ENCODE assay signal across 8 cellular contexts in genomic region chr17:7685533-7686220, GRCh38. TPM values are rescaled to one million over a fixed set of nuclear protein-coding genes. Genes with fewer than 3 reads are reported as not detected.
DNase-seq lines count a peak whose midpoint lies in the region; ATAC-seq and TF ChIP-seq lines count a peak whose summit lies in the region.

No MANE protein-coding gene starts in this region.

- H3K9ac ChIP-seq in adipocyte (ENCODE audit: low read length): peak overlapping the region; percentile 100

- H3K27me3 ChIP-seq in adipocyte (replicated peaks; ENCODE audit: control insufficient read depth, insufficient read depth, low read length) (no peaks in the 10 kb centered on the region), upper lobe of left lung (no peaks in the 10 kb centered on the region)

- H3K9me3 ChIP-seq in adipocyte (ENCODE audit: control insufficient read depth, low read length) (no peaks in the 10 kb centered on the region), upper lobe of left lung (no peaks in the 10 kb centered on the region)

- TF ChIP-seq EP300 in upper lobe of left lung (IDR thresholded peaks at IDR 0.05): peak in 1 of 4 donors; percentile 32

- H3K36me3 ChIP-seq in adipocyte (ENCODE audit: control insufficient read depth, insufficient read depth, low read length, severe bottlenecking) (no peaks in the 10 kb centered on the region), upper lobe of left lung (peaks cover 0 to 5% (median 0%) of the 10 kb centered on the region in 4 donors)

- H3K4me1 ChIP-seq in adipocyte (ENCODE audit: control insufficient read depth, insufficient read depth, low read length): peaks cover 25% of the 10 kb centered on the region
- peaks cover 16 to 30% (median 22%) of the 10 kb centered on the region in 4 donors for H3K4me1 ChIP-seq in upper lobe of left lung

- TF ChIP-seq POLR2A in NB4 (IDR thresholded peaks at IDR 0.05; ENCODE audit: extremely low read depth, insufficient read length) (peak; percentile 41), upper lobe of left lung (IDR thresholded peaks at IDR 0.05) (peak in 2 of 4 donors; percentile 34 to 40)

- intact Hi-C loops in cardiac septum (cut with DNase I): loop anchor here (2.0 to 5.0 kb wide), 3 partner anchors 55 to 103 kb away; partner anchors contain the start of genes FXR2, MPDU1 and SHBG

- WGBS in upper lobe of left lung, 2 donors: 6 to 11% methylated on average over 44 of the region's 44 CpGs

- peak overlapping the region; percentile 88 to 96 (median 94) for H3K27ac ChIP-seq in upper lobe of left lung

- H3K4me3 ChIP-seq in HFF-Myc (replicated peaks; ENCODE audit: low read depth, low read length) (peak overlapping the region; percentile 90), NB4 (ENCODE audit: low read depth, low read length) (peak overlapping the region; percentile 99), adipocyte (ENCODE audit: low read length) (peak overlapping the region; percentile 100), upper lobe of left lung (peak overlapping the region; percentile 63 to 88 (median 76))

- TF ChIP-seq CTCF in HFF-Myc (IDR thresholded peaks at IDR 0.05; ENCODE audit: low read depth, low read length, missing control alignments): no peak
- no peak for TF ChIP-seq CTCF in NB4 (IDR thresholded peaks at IDR 0.05; ENCODE audit: low read depth, low read length)
- no peak for TF ChIP-seq CTCF in upper lobe of left lung (IDR thresholded peaks at IDR 0.05)

- DNase-seq in GM03348 (ENCODE audit: low spot score): peak; percentile 94
- peak; percentile 70 for DNase-seq in HFF-Myc (ENCODE audit: extremely low read depth, low read depth)
- peak; percentile 91 for DNase-seq in NB4 (ENCODE audit: low read depth)
- peak; percentile 95 for DNase-seq in SW480 (ENCODE audit: low spot score)
- DNase-seq in adipocyte (ENCODE audit: low read depth): peak; percentile 97
- DNase-seq in cardiac septum (ENCODE audit: low spot score): peak; percentile 96
- DNase-seq in pons (ENCODE audit: low spot score): peak; percentile 95
- DNase-seq in upper lobe of left lung: peak; percentile 95 to 98

- ATAC-seq in upper lobe of left lung (ENCODE audit: low FRiP score in 2 of 2): peak; percentile 89 to 93

RNA-seq across cellular contexts. Expression of gene TP53, which starts 1.6 kb away (rescaled TPM):
- total RNA-seq in cardiac septum: 17.5 TPM
- total RNA-seq in upper lobe of left lung: 10 to 100 TPM; 16.8 to 55.5 (median 21.9) TPM

RNA-seq across cellular contexts. Expression of gene WRAP53, which starts 2.6 kb away (rescaled TPM):
- total RNA-seq in cardiac septum (3.2 TPM), upper lobe of left lung (10 to 100 TPM in 1 of 6 donors, 1 to 10 TPM in 5; 6.0 to 10.3 (median 7.8) TPM)

RNA-seq across cellular contexts. Expression of gene EFNB3, which starts 19.3 kb away (rescaled TPM):
- total RNA-seq in cardiac septum (0.78 TPM), upper lobe of left lung (1 to 10 TPM in 3 of 6 donors, under 1 TPM in 3; 0.22 to 5.0 (median 0.98) TPM)

RNA-seq across cellular contexts. Expression of gene DNAH2, which starts 31.9 kb away (rescaled TPM):
- total RNA-seq in cardiac septum (0.16 TPM), upper lobe of left lung (10 to 100 TPM in 2 of 6 donors, 1 to 10 TPM in 3, under 1 TPM in 1; 0.66 to 34.6 (median 6.0) TPM)

RNA-seq across cellular contexts. Expression of gene ATP1B2, which starts 35.0 kb away (rescaled TPM):
- total RNA-seq in cardiac septum (2.7 TPM), upper lobe of left lung (1 to 10 TPM in 2 of 6 donors, under 1 TPM in 2, not detected in 2; 0.46 to 2.2 (median 0.97) TPM)

Comparison
In these comparisons a context has a peak if more than half of its experiments do, and no peak if none do; other contexts are left out.
1. Peak in every context shown above with its lines: DNase-seq, ATAC-seq, H3K4me3 ChIP-seq and H3K27ac ChIP-seq.